Comparison of ENCODE assay signal across 2 cellular contexts in genomic region chr12:115320451-115320850, GRCh38.
TF ChIP-seq lines count a peak whose summit lies in the region.

No MANE protein-coding gene starts in this region.

TF ChIP-seq in GM23338, 12 proteins besides CTCF, POLR2A, EP300 and RAD21:
- TF ChIP-seq ZNF114 (CRISPR knock-in tag; IDR thresholded peaks at IDR 0.05) (no peak), ZNF462 (CRISPR knock-in tag; IDR thresholded peaks at IDR 0.05) (no peak), CREB1 (CRISPR knock-in tag; IDR thresholded peaks at IDR 0.05; ENCODE audit: low read depth) (no peak), EZH2 (IDR thresholded peaks at IDR 0.05; ENCODE audit: low read depth, unreplicated experiment) (no peak), STAT1 (IDR thresholded peaks at IDR 0.05; ENCODE audit: unreplicated experiment) (no peak), POLR2AphosphoS5 (IDR thresholded peaks at IDR 0.05; ENCODE audit: low read depth) (no peak), ETS1 (IDR thresholded peaks at IDR 0.05) (no peak), ZNF331 (CRISPR knock-in tag; IDR thresholded peaks at IDR 0.05; ENCODE audit: low read depth) (no peak), REST (IDR thresholded peaks at IDR 0.05; ENCODE audit: unreplicated experiment) (no peak), NANOG (IDR thresholded peaks at IDR 0.05; ENCODE audit: borderline replicate concordance) (no peak), JUNB (IDR thresholded peaks at IDR 0.05; ENCODE audit: unreplicated experiment) (no peak), EZH2phosphoT487 (IDR thresholded peaks at IDR 0.05; ENCODE audit: unreplicated experiment) (no peak)

TF ChIP-seq in SK-N-SH, 30 proteins besides CTCF, POLR2A, EP300 and RAD21:
- TF ChIP-seq TEAD4 (IDR thresholded peaks at IDR 0.05; ENCODE audit: borderline replicate concordance, insufficient read depth), result no peak
